In genomic region chrX:56761167-56761566, GRCh38 we compare ENCODE assay signal across 20 cellular contexts. TPM values are rescaled to one million over a fixed set of nuclear protein-coding genes. Genes with fewer than 3 reads are reported as not detected.
A peak's percentile ranks its signal among the peaks of the same experiment; 100 is the strongest.
DNase-seq lines count a peak whose midpoint lies in the region; ATAC-seq lines count a peak whose summit lies in the region.
"Had no signal": no experiment of that assay in that cellular context is flagged by ENCODE, and none has a peak within 500 bp of the region (broad histone marks: within the 10 kb centered on the region; RNA-seq: fewer than 3 reads in every experiment).

No MANE protein-coding gene starts in this region.

- DNase-seq in activated CD4-positive, alpha-beta T cell treated with anti-CD3 and anti-CD28 coated beads, Interleukin-2, amount 10 ng/mL, durations not matched to agents 7 days and 5 days = no peak
- no peak for DNase-seq in activated CD4-positive, alpha-beta T cell treated with anti-CD3 and anti-CD28 coated beads, Interleukin-2, amount 50 U/mL, for 48 hours
- no peak for DNase-seq in CD4-positive, CD25-positive, alpha-beta regulatory T cell
- no peak for DNase-seq in activated naive CD8-positive, alpha-beta T cell treated with anti-CD3 and anti-CD28 coated beads, Interleukin-2, amount 10 ng/mL, durations not matched to agents 7 days and 5 days
- DNase-seq in naive thymus-derived CD8-positive, alpha-beta T cell = no peak
- no peak for DNase-seq in D341Med (ENCODE audit: low spot score)
- DNase-seq in sciatic nerve (ENCODE audit: low spot score) = no peak
- DNase-seq in stimulated activated CD4-positive, alpha-beta T cell treated with anti-CD3 and anti-CD28 coated beads, Interleukin-2, amount 100 ng/mL, for 24 hours = no peak
- DNase-seq: activated naive CD4-positive, alpha-beta T cell treated with anti-CD3 and anti-CD28 coated beads, Interleukin-2, amount 50 U/mL, for 16 hours; activated T-cell treated with anti-CD3 and anti-CD28 coated beads for 4 hours; DMS53; midbrain; NCI-H1417 treated with DMSO at 0.1 percent for 48 hours; NCI-H524 treated with DMSO at 0.1 percent for 48 hours; stimulated activated CD4-positive, alpha-beta T cell treated with anti-CD3 and anti-CD28 coated beads, Interleukin-4, amount 100 ng/mL, for 4 hours had no signal

- H3K4me3 Mint-ChIP-seq in activated CD4-positive, alpha-beta T cell treated with anti-CD3 and anti-CD28 coated beads, Interleukin-2, amount 10 ng/mL, durations not matched to agents 7 days and 5 days = no peak overlapping the region
- H3K4me3 Mint-ChIP-seq in CD4-positive, CD25-positive, alpha-beta regulatory T cell = peak overlapping the region in 2 of 4 donors; percentile 44 to 61
- H3K4me3 Mint-ChIP-seq in activated naive CD8-positive, alpha-beta T cell treated with anti-CD3 and anti-CD28 coated beads, Interleukin-2, amount 10 ng/mL, durations not matched to agents 7 days and 5 days = no peak overlapping the region
- peak overlapping the region in 2 of 10 donors; percentile 8 to 15 for H3K4me3 Mint-ChIP-seq in naive thymus-derived CD8-positive, alpha-beta T cell
- H3K4me3 Mint-ChIP-seq: CD14-positive monocyte had no signal

- POLR2A ChIA-PET in activated CD4-positive, alpha-beta T cell treated with anti-CD3 and anti-CD28 coated beads, Interleukin-2, amount 10 ng/mL, durations not matched to agents 7 days and 5 days (lab: Charles Lee) = no interaction called here
- POLR2A ChIA-PET in activated naive CD8-positive, alpha-beta T cell treated with anti-CD3 and anti-CD28 coated beads, Interleukin-2, amount 10 ng/mL, durations not matched to agents 7 days and 5 days (lab: Charles Lee) = no interaction called here
- POLR2A ChIA-PET in naive thymus-derived CD8-positive, alpha-beta T cell (lab: Charles Lee) = no interaction called here

- H3K36me3 Mint-ChIP-seq in activated CD4-positive, alpha-beta T cell treated with anti-CD3 and anti-CD28 coated beads, Interleukin-2, amount 10 ng/mL, durations not matched to agents 7 days and 5 days (ENCODE audit: low read depth) = peaks cover 9% of the 10 kb centered on the region
- H3K36me3 Mint-ChIP-seq in CD4-positive, CD25-positive, alpha-beta regulatory T cell = no peaks in the 10 kb centered on the region
- H3K36me3 Mint-ChIP-seq in activated naive CD8-positive, alpha-beta T cell treated with anti-CD3 and anti-CD28 coated beads, Interleukin-2, amount 10 ng/mL, durations not matched to agents 7 days and 5 days = peaks cover 5% of the 10 kb centered on the region
- H3K36me3 Mint-ChIP-seq in naive thymus-derived CD8-positive, alpha-beta T cell = peaks cover 0 to 10% (median 0%) of the 10 kb centered on the region in 3 donors

- intact Hi-C loops in sciatic nerve (cut with DNase I) = no loop called here

- peaks cover 73% of the 10 kb centered on the region for H3K4me1 Mint-ChIP-seq in activated CD4-positive, alpha-beta T cell treated with anti-CD3 and anti-CD28 coated beads, Interleukin-2, amount 10 ng/mL, durations not matched to agents 7 days and 5 days
- H3K4me1 Mint-ChIP-seq in CD4-positive, CD25-positive, alpha-beta regulatory T cell = peaks cover 13 to 66% (median 33%) of the 10 kb centered on the region in 4 donors
- H3K4me1 Mint-ChIP-seq in activated naive CD8-positive, alpha-beta T cell treated with anti-CD3 and anti-CD28 coated beads, Interleukin-2, amount 10 ng/mL, durations not matched to agents 7 days and 5 days = peaks cover 46% of the 10 kb centered on the region
- H3K4me1 Mint-ChIP-seq in naive thymus-derived CD8-positive, alpha-beta T cell = peaks cover 30 to 55% (median 46%) of the 10 kb centered on the region in 4 donors

- H3K9me3 ChIP-seq in CD4-positive, CD25-positive, alpha-beta regulatory T cell (ENCODE audit: control insufficient read depth in 2 of 2, low read length in 2 of 2) = no peaks in the 10 kb centered on the region
- H3K9me3 ChIP-seq: psoas muscle had no signal

- peak overlapping the region; percentile 96 for H3K27ac Mint-ChIP-seq in activated CD4-positive, alpha-beta T cell treated with anti-CD3 and anti-CD28 coated beads, Interleukin-2, amount 10 ng/mL, durations not matched to agents 7 days and 5 days
- peak overlapping the region in 2 of 3 donors; percentile 68 to 90 for H3K27ac Mint-ChIP-seq in CD4-positive, CD25-positive, alpha-beta regulatory T cell
- H3K27ac Mint-ChIP-seq in activated naive CD8-positive, alpha-beta T cell treated with anti-CD3 and anti-CD28 coated beads, Interleukin-2, amount 10 ng/mL, durations not matched to agents 7 days and 5 days = peak overlapping the region; percentile 94
- H3K27ac Mint-ChIP-seq in naive thymus-derived CD8-positive, alpha-beta T cell = peak overlapping the region in 8 of 10 donors; percentile 40 to 96 (median 95)

- no peaks in the 10 kb centered on the region for H3K27me3 ChIP-seq in CD4-positive, CD25-positive, alpha-beta regulatory T cell (ENCODE audit: control insufficient read depth, insufficient read depth, low read length)

- no peak overlapping the region for H3K27ac ChIP-seq in CD4-positive, CD25-positive, alpha-beta regulatory T cell (ENCODE audit: insufficient read depth, low read length, poor library complexity, severe bottlenecking)
- H3K27ac ChIP-seq: psoas muscle had no signal

- H3K4me1 ChIP-seq in CD4-positive, CD25-positive, alpha-beta regulatory T cell (ENCODE audit: control insufficient read depth, insufficient read depth, low read length, poor library complexity, severe bottlenecking) = peaks cover 42% of the 10 kb centered on the region

- no peaks in the 10 kb centered on the region for H3K36me3 ChIP-seq in CD4-positive, CD25-positive, alpha-beta regulatory T cell (ENCODE audit: control insufficient read depth, insufficient read depth, low read length)

- no peaks in the 10 kb centered on the region for H3K9me3 Mint-ChIP-seq in activated CD4-positive, alpha-beta T cell treated with anti-CD3 and anti-CD28 coated beads, Interleukin-2, amount 10 ng/mL, durations not matched to agents 7 days and 5 days
- H3K9me3 Mint-ChIP-seq in CD4-positive, CD25-positive, alpha-beta regulatory T cell = no peaks in the 10 kb centered on the region
- H3K9me3 Mint-ChIP-seq in activated naive CD8-positive, alpha-beta T cell treated with anti-CD3 and anti-CD28 coated beads, Interleukin-2, amount 10 ng/mL, durations not matched to agents 7 days and 5 days = no peaks in the 10 kb centered on the region
- no peaks in the 10 kb centered on the region for H3K9me3 Mint-ChIP-seq in naive thymus-derived CD8-positive, alpha-beta T cell

- CTCF ChIA-PET in activated CD4-positive, alpha-beta T cell treated with anti-CD3 and anti-CD28 coated beads, Interleukin-2, amount 10 ng/mL, durations not matched to agents 7 days and 5 days (lab: Charles Lee) = no interaction called here

- no peak for ATAC-seq in CD4-positive, CD25-positive, alpha-beta regulatory T cell (ENCODE audit: low read depth in 2 of 2)
- no peak for ATAC-seq in activated naive CD8-positive, alpha-beta T cell treated with anti-CD3 and anti-CD28 coated beads, Interleukin-2, amount 10 ng/mL, durations not matched to agents 7 days and 5 days (ENCODE audit: low read depth)
- no peak for ATAC-seq in naive thymus-derived CD8-positive, alpha-beta T cell
- no peak for ATAC-seq in sciatic nerve
- ATAC-seq: activated CD4-positive, CD25-positive, alpha-beta regulatory T cell treated with anti-CD3 and anti-CD28 coated beads, Interleukin-2, amount 50 U/mL, for 24 hours; GM12878; psoas muscle had no signal

- no peak overlapping the region for H3K4me3 ChIP-seq in CD4-positive, CD25-positive, alpha-beta regulatory T cell (ENCODE audit: low read depth, low read length)
- H3K4me3 ChIP-seq: GM12878, psoas muscle, smooth muscle cell had no signal

- no peaks in the 10 kb centered on the region for H3K27me3 Mint-ChIP-seq in activated CD4-positive, alpha-beta T cell treated with anti-CD3 and anti-CD28 coated beads, Interleukin-2, amount 10 ng/mL, durations not matched to agents 7 days and 5 days
- H3K27me3 Mint-ChIP-seq in CD4-positive, CD25-positive, alpha-beta regulatory T cell = no peaks in the 10 kb centered on the region
- no peaks in the 10 kb centered on the region for H3K27me3 Mint-ChIP-seq in activated naive CD8-positive, alpha-beta T cell treated with anti-CD3 and anti-CD28 coated beads, Interleukin-2, amount 10 ng/mL, durations not matched to agents 7 days and 5 days
- H3K27me3 Mint-ChIP-seq in naive thymus-derived CD8-positive, alpha-beta T cell = no peaks in the 10 kb centered on the region

RNA-seq across cellular contexts. Expression of gene NBDY, which starts 32.1 kb away (rescaled TPM):
- 10 to 100 TPM; 41.1 to 44.2 TPM for total RNA-seq in activated CD4-positive, alpha-beta T cell treated with anti-CD3 and anti-CD28 coated beads, Interleukin-2, amount 10 ng/mL, durations not matched to agents 7 days and 5 days
- total RNA-seq in CD4-positive, CD25-positive, alpha-beta regulatory T cell = 29.0 TPM
- polyA plus RNA-seq in CD4-positive, CD25-positive, alpha-beta regulatory T cell = 10 to 100 TPM; 47.3 to 61.5 (median 56.0) TPM
- total RNA-seq in activated naive CD8-positive, alpha-beta T cell treated with anti-CD3 and anti-CD28 coated beads, Interleukin-2, amount 10 ng/mL, durations not matched to agents 7 days and 5 days = 10 to 100 TPM; 47.0 to 48.5 TPM
- total RNA-seq in naive thymus-derived CD8-positive, alpha-beta T cell = 10 to 100 TPM; 30.9 to 34.3 TPM
- polyA plus RNA-seq in naive thymus-derived CD8-positive, alpha-beta T cell = 10 to 100 TPM; 64.3 to 91.9 (median 73.0) TPM
- total RNA-seq in sciatic nerve = 37.6 TPM
